11 cellular contexts compared by ENCODE assay signal in the genomic region with DNA sequence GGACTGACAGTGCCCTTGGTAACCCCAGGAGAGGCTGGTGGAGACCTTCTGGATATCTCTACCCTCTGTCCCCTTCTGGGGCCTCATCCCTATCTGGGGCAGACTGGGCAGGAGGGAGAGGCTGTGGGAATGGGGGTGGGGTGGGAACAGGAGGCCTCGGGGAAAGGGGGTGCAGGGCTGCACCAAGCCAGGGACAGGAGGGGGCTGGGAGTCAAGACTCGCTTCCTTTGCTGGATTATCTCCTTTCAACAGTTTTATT. TPM values are rescaled to one million over a fixed set of nuclear protein-coding genes. Genes with fewer than 3 reads are reported as not detected.
DNase-seq lines count a peak whose midpoint lies in the region; ATAC-seq and TF ChIP-seq lines count a peak whose summit lies in the region.
"Had no signal": no experiment of that assay in that cellular context is flagged by ENCODE, and none has a peak within 500 bp of the region (broad histone marks: within the 10 kb centered on the region; RNA-seq: fewer than 3 reads in every experiment).

No MANE protein-coding gene starts in this region.

- intact Hi-C loops in aorta (cut with DNase I): no loop called here

- H3K9ac ChIP-seq in OCI-LY3 (ENCODE audit: low read length): no peak overlapping the region

- ATAC-seq in aorta (ENCODE audit: low FRiP score): no peak
- no peak for ATAC-seq in GM19463 (IDR thresholded peaks at IDR 0.05; ENCODE audit: unreplicated experiment)
- no peak for ATAC-seq in HG03108 (IDR thresholded peaks at IDR 0.05; ENCODE audit: unreplicated experiment)

- H3K4me3 ChIP-seq in ACC112 (ENCODE audit: low read depth, low read length) (peak overlapping the region; percentile 54), OCI-LY3 (ENCODE audit: low read length) (no peak overlapping the region), osteoblast (ENCODE audit: insufficient read depth, low read length) (peak overlapping the region; percentile 47), aorta (ENCODE audit: low read length in 2 of 2) (no peak overlapping the region)

- H3K9me3 ChIP-seq in OCI-LY3 (ENCODE audit: insufficient read depth, low read length) (no peaks in the 10 kb centered on the region), osteoblast (ENCODE audit: low read depth, low read length) (no peaks in the 10 kb centered on the region), aorta (ENCODE audit: control insufficient read depth, low read length) (no peaks in the 10 kb centered on the region)

- no peaks in the 10 kb centered on the region for H3K27me3 ChIP-seq in ACC112 (ENCODE audit: insufficient read depth, low read length)
- no peaks in the 10 kb centered on the region for H3K27me3 ChIP-seq in OCI-LY3 (ENCODE audit: low read depth, low read length)
- H3K27me3 ChIP-seq in osteoblast (ENCODE audit: insufficient read depth, low read length): no peaks in the 10 kb centered on the region
- no peaks in the 10 kb centered on the region for H3K27me3 ChIP-seq in aorta (ENCODE audit: control insufficient read depth in 1 of 2, insufficient read depth in 2 of 2, low read length in 1 of 2)

- H3K4me2 ChIP-seq in OCI-LY3 (ENCODE audit: low read length) (peak overlapping the region; percentile 46; the same call in 1 of the 2 replicates), osteoblast (ENCODE audit: insufficient read depth, low read length) (peak overlapping the region; percentile 69)

- H2AFZ ChIP-seq in ACC112 (ENCODE audit: low read length, unreplicated experiment) (peak overlapping the region; percentile 34), OCI-LY3 (ENCODE audit: low read depth, low read length) (no peak overlapping the region), osteoblast (ENCODE audit: low read length) (no peak overlapping the region)

- DNase-seq in epithelial cell of prostate (ENCODE audit: low read depth, low spot score) (no peak), osteoblast (ENCODE audit: insufficient read length, low spot score, missing footprints) (no peak), aorta (no peak), DMS79 (lab: John Stamatoyannopoulos, UW) (no peak)
- DNase-seq: activated gamma-delta T cell; naive thymus-derived CD8-positive, alpha-beta T cell had no signal

- H3K36me3 ChIP-seq in ACC112 (ENCODE audit: insufficient read depth, low read length) (no peaks in the 10 kb centered on the region), OCI-LY3 (replicated peaks; ENCODE audit: low read depth, low read length) (no peaks in the 10 kb centered on the region), osteoblast (ENCODE audit: insufficient read depth, low read length) (peaks cover 9% of the 10 kb centered on the region), aorta (ENCODE audit: control insufficient read depth in 1 of 2, insufficient read depth in 2 of 2, low read length in 1 of 2) (peaks cover 0 to 18% of the 10 kb centered on the region in 2 donors)

- peak overlapping the region; percentile 95 for H3K27ac ChIP-seq in ACC112 (ENCODE audit: low read depth, low read length)
- H3K27ac ChIP-seq in OCI-LY3 (ENCODE audit: low read length): no peak overlapping the region
- H3K27ac ChIP-seq in epithelial cell of prostate: peak overlapping the region; percentile 68
- peak overlapping the region; percentile 84 for H3K27ac ChIP-seq in osteoblast (ENCODE audit: low read depth, low read length)
- no peak overlapping the region for H3K27ac ChIP-seq in aorta (ENCODE audit: low read depth in 1 of 2, low read length in 2 of 2)
- H3K27ac ChIP-seq: C4-2B had no signal

- TF ChIP-seq CTCF in OCI-LY3 (IDR thresholded peaks at IDR 0.05; ENCODE audit: low read depth, low read length): no peak
- no peak for TF ChIP-seq CTCF in osteoblast (IDR thresholded peaks at IDR 0.05; ENCODE audit: extremely low read depth, low read depth, low read length)

- H4K20me1 ChIP-seq in OCI-LY3 (ENCODE audit: insufficient read depth, low read length) (no peaks in the 10 kb centered on the region; the same call in 1 of the 2 replicates), osteoblast (ENCODE audit: insufficient read depth, low read length) (no peaks in the 10 kb centered on the region)

- WGBS in aorta, 2 donors: 21 to 26% methylated on average over 2 of the region's 2 CpGs

- H3K4me1 ChIP-seq in ACC112 (ENCODE audit: control insufficient read depth, insufficient read depth, low read length, unreplicated experiment) (peaks cover 15% of the 10 kb centered on the region), OCI-LY3 (ENCODE audit: low read length) (peaks cover 11% of the 10 kb centered on the region), osteoblast (ENCODE audit: insufficient read depth, low read length) (peaks cover 24% of the 10 kb centered on the region), aorta (ENCODE audit: control insufficient read depth in 1 of 2, insufficient read depth in 2 of 2, low read length in 2 of 2) (peaks cover 0 to 3% of the 10 kb centered on the region in 2 donors)

- H3K79me2 ChIP-seq in ACC112 (ENCODE audit: control insufficient read depth, insufficient read depth, low read length, unreplicated experiment) (no peaks in the 10 kb centered on the region), OCI-LY3 (ENCODE audit: low read length) (no peaks in the 10 kb centered on the region), osteoblast (ENCODE audit: insufficient read depth, low read length) (peaks cover 25% of the 10 kb centered on the region)

RNA-seq across cellular contexts. Expression of gene G6PC3, which starts 24.8 kb away (rescaled TPM):
- total RNA-seq in osteoblast: 19.7 and 23.5 TPM in 2 replicates
- 10 to 100 TPM; 30.3 to 32.5 TPM for total RNA-seq in aorta
- 10 to 100 TPM; 22.7 to 40.0 TPM for polyA plus RNA-seq in aorta

RNA-seq across cellular contexts. Expression of gene HDAC5, which starts 28.1 kb away (rescaled TPM):
- total RNA-seq in osteoblast (69.2 and 85.4 TPM in 2 replicates), aorta (10 to 100 TPM; 69.7 to 82.6 TPM)
- 10 to 100 TPM; 28.9 to 83.4 TPM for polyA plus RNA-seq in aorta

RNA-seq across cellular contexts. Expression of gene LSM12, which starts 28.8 kb away (rescaled TPM):
- total RNA-seq in osteoblast (59.0 and 65.4 TPM in 2 replicates), aorta (10 to 100 TPM; 36.9 to 43.4 TPM)
- 10 to 100 TPM; 19.0 to 19.8 TPM for polyA plus RNA-seq in aorta

RNA-seq across cellular contexts. Expression of gene HROB, which starts 46.4 kb away (rescaled TPM):
- 1.8 TPM in 2 replicates for total RNA-seq in osteoblast
- 1 to 10 TPM in 1 of 2 donors, under 1 TPM in 1; 0.58 to 1.3 TPM for total RNA-seq in aorta
- polyA plus RNA-seq in aorta: 1 to 10 TPM in 1 of 2 donors, not detected in 1; 1.7 TPM

Comparison
In these comparisons a context has a peak if more than half of its experiments do, and no peak if none do; other contexts are left out.
1. H3K27ac ChIP-seq: peak in ACC112 (single experiment), epithelial cell of prostate (single experiment) and osteoblast (single experiment); none in OCI-LY3 (single experiment) and aorta (0 of 2).
2. H3K4me3 ChIP-seq: peak in ACC112 (single experiment) and osteoblast (single experiment); none in OCI-LY3 (single experiment) and aorta (0 of 2).